15 cellular contexts compared by ENCODE assay signal in genomic region chr9:85061969-85062368, GRCh38.
DNase-seq lines count a peak whose midpoint lies in the region; ATAC-seq and TF ChIP-seq lines count a peak whose summit lies in the region.
"Had no signal": no experiment of that assay in that cellular context is flagged by ENCODE, and none has a peak within 500 bp of the region (broad histone marks: within the 10 kb centered on the region; RNA-seq: fewer than 3 reads in every experiment).

No MANE protein-coding gene starts in this region.

- no peak for TF ChIP-seq CTCF in GM12865 (IDR thresholded peaks at IDR 0.05; ENCODE audit: insufficient read depth, low read depth, low read length, missing control alignments)
- TF ChIP-seq CTCF in nephron progenitor cell (IDR thresholded peaks at IDR 0.05), result no peak

- DNase-seq in GM12865 (ENCODE audit: low read depth) (peak; percentile 36), nephron progenitor cell (no peak), foreskin melanocyte (no peak), T-helper 2 cell (no peak)
- no peak for DNase-seq in stimulated activated effector memory CD8-positive, alpha-beta T cell treated with anti-CD3 and anti-CD28 coated beads, Interleukin-12 subunit alpha, Interleukin-12 subunit beta, amount 100 ng/mL, for 72 hours (ENCODE audit: low spot score in 2 of 2)
- DNase-seq: AML-193; Caco-2; CD4-positive, alpha-beta T cell; GDM1; H7; HFFc6 had no signal

- no peaks in the 10 kb centered on the region for H3K36me3 Mint-ChIP-seq in nephron progenitor cell (ENCODE audit: low read depth)
- no peaks in the 10 kb centered on the region for H3K36me3 Mint-ChIP-seq in stimulated activated effector memory CD8-positive, alpha-beta T cell treated with anti-CD3 and anti-CD28 coated beads, Interleukin-12 subunit alpha, Interleukin-12 subunit beta, amount 100 ng/mL, for 72 hours

- H3K27me3 Mint-ChIP-seq in nephron progenitor cell (ENCODE audit: low read depth, poor library complexity), result peaks cover 3% of the 10 kb centered on the region

- peaks cover 36% of the 10 kb centered on the region for H3K4me1 Mint-ChIP-seq in nephron progenitor cell
- no peaks in the 10 kb centered on the region for H3K4me1 Mint-ChIP-seq in stimulated activated effector memory CD8-positive, alpha-beta T cell treated with anti-CD3 and anti-CD28 coated beads, Interleukin-12 subunit alpha, Interleukin-12 subunit beta, amount 100 ng/mL, for 72 hours

- peak overlapping the region; percentile 68 for H3K27ac Mint-ChIP-seq in nephron progenitor cell
- no peak overlapping the region for H3K27ac Mint-ChIP-seq in stimulated activated effector memory CD8-positive, alpha-beta T cell treated with anti-CD3 and anti-CD28 coated beads, Interleukin-12 subunit alpha, Interleukin-12 subunit beta, amount 100 ng/mL, for 72 hours
- H3K27ac Mint-ChIP-seq: CD4-positive, alpha-beta T cell; HFFc6 had no signal

- H3K9me3 Mint-ChIP-seq in nephron progenitor cell, result peaks cover 4% of the 10 kb centered on the region
- no peaks in the 10 kb centered on the region for H3K9me3 Mint-ChIP-seq in stimulated activated effector memory CD8-positive, alpha-beta T cell treated with anti-CD3 and anti-CD28 coated beads, Interleukin-12 subunit alpha, Interleukin-12 subunit beta, amount 100 ng/mL, for 72 hours

- H3K4me3 Mint-ChIP-seq in nephron progenitor cell, result no peak overlapping the region
- H3K4me3 Mint-ChIP-seq in stimulated activated effector memory CD8-positive, alpha-beta T cell treated with anti-CD3 and anti-CD28 coated beads, Interleukin-12 subunit alpha, Interleukin-12 subunit beta, amount 100 ng/mL, for 72 hours, result no peak overlapping the region
- H3K4me3 Mint-ChIP-seq: CD4-positive, alpha-beta T cell; HFFc6 had no signal

- H3K4me3 ChIP-seq in GM12865 (ENCODE audit: low read depth, low read length), result no peak overlapping the region
- H3K4me3 ChIP-seq: A549 had no signal

- peak; percentile 52 for ATAC-seq in GM18867 (IDR thresholded peaks at IDR 0.05; ENCODE audit: unreplicated experiment)
- peak; percentile 50 for ATAC-seq in HG03439 (IDR thresholded peaks at IDR 0.05; ENCODE audit: unreplicated experiment)
- no peak for ATAC-seq in stimulated activated effector memory CD8-positive, alpha-beta T cell treated with anti-CD3 and anti-CD28 coated beads, Interleukin-12 subunit alpha, Interleukin-12 subunit beta, amount 100 ng/mL, for 72 hours
- ATAC-seq: A549, HCT116 had no signal
